In the genomic region with DNA sequence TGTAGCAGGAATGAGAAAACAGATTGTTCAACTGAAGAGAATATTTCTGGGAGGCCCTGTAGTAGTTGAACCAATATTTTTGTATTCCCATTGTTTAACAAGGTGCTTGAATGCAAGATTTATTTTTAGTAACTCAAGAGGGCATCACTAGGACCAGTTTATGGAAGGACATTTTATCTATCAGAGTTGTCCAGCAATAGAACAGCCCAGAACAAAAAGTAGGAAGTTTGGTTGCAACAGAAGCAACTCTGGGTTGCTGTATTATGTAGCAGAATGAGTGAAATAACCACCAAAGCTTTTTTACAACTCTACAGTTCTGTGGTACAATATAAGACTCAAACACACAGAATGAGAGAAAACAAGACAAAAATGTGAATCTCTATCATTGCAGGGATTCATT, we compare ENCODE assay signal across 2 cellular contexts.
TF ChIP-seq lines count a peak whose summit lies in the region.

No MANE protein-coding gene starts in this region.

TF ChIP-seq in SK-N-SH, 30 proteins besides CTCF, POLR2A, EP300 and RAD21 (continued from another document):
- no peak for TF ChIP-seq TEAD4 (IDR thresholded peaks at IDR 0.05; ENCODE audit: borderline replicate concordance, insufficient read depth)
- no peak for TF ChIP-seq POLR2AphosphoS5 (IDR thresholded peaks at IDR 0.05; ENCODE audit: low read depth, low read length)
- TF ChIP-seq, protein P1, sequence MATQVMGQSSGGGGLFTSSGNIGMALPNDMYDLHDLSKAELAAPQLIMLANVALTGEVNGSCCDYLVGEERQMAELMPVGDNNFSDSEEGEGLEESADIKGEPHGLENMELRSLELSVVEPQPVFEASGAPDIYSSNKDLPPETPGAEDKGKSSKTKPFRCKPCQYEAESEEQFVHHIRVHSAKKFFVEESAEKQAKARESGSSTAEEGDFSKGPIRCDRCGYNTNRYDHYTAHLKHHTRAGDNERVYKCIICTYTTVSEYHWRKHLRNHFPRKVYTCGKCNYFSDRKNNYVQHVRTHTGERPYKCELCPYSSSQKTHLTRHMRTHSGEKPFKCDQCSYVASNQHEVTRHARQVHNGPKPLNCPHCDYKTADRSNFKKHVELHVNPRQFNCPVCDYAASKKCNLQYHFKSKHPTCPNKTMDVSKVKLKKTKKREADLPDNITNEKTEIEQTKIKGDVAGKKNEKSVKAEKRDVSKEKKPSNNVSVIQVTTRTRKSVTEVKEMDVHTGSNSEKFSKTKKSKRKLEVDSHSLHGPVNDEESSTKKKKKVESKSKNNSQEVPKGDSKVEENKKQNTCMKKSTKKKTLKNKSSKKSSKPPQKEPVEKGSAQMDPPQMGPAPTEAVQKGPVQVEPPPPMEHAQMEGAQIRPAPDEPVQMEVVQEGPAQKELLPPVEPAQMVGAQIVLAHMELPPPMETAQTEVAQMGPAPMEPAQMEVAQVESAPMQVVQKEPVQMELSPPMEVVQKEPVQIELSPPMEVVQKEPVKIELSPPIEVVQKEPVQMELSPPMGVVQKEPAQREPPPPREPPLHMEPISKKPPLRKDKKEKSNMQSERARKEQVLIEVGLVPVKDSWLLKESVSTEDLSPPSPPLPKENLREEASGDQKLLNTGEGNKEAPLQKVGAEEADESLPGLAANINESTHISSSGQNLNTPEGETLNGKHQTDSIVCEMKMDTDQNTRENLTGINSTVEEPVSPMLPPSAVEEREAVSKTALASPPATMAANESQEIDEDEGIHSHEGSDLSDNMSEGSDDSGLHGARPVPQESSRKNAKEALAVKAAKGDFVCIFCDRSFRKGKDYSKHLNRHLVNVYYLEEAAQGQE (IDR thresholded peaks at IDR 0.05; ENCODE audit: low read depth, low read length): no peak
- TF ChIP-seq, protein P2, sequence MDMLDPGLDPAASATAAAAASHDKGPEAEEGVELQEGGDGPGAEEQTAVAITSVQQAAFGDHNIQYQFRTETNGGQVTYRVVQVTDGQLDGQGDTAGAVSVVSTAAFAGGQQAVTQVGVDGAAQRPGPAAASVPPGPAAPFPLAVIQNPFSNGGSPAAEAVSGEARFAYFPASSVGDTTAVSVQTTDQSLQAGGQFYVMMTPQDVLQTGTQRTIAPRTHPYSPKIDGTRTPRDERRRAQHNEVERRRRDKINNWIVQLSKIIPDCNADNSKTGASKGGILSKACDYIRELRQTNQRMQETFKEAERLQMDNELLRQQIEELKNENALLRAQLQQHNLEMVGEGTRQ (IDR thresholded peaks at IDR 0.05; ENCODE audit: borderline replicate concordance, low read depth, low read length): no peak
- TF ChIP-seq, protein P3, sequence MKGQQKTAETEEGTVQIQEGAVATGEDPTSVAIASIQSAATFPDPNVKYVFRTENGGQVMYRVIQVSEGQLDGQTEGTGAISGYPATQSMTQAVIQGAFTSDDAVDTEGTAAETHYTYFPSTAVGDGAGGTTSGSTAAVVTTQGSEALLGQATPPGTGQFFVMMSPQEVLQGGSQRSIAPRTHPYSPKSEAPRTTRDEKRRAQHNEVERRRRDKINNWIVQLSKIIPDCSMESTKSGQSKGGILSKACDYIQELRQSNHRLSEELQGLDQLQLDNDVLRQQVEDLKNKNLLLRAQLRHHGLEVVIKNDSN (IDR thresholded peaks at IDR 0.05; ENCODE audit: borderline replicate concordance, low read depth): no peak
- TF ChIP-seq, protein P4, sequence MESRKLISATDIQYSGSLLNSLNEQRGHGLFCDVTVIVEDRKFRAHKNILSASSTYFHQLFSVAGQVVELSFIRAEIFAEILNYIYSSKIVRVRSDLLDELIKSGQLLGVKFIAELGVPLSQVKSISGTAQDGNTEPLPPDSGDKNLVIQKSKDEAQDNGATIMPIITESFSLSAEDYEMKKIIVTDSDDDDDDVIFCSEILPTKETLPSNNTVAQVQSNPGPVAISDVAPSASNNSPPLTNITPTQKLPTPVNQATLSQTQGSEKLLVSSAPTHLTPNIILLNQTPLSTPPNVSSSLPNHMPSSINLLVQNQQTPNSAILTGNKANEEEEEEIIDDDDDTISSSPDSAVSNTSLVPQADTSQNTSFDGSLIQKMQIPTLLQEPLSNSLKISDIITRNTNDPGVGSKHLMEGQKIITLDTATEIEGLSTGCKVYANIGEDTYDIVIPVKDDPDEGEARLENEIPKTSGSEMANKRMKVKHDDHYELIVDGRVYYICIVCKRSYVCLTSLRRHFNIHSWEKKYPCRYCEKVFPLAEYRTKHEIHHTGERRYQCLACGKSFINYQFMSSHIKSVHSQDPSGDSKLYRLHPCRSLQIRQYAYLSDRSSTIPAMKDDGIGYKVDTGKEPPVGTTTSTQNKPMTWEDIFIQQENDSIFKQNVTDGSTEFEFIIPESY (IDR thresholded peaks at IDR 0.05; ENCODE audit: borderline replicate concordance, low read depth): no peak

TF ChIP-seq in SK-N-SH treated with all-trans-retinoic acid at 6 μM for 48 hours, 23 proteins besides CTCF, POLR2A, EP300 and RAD21:
- TF ChIP-seq, protein P5, sequence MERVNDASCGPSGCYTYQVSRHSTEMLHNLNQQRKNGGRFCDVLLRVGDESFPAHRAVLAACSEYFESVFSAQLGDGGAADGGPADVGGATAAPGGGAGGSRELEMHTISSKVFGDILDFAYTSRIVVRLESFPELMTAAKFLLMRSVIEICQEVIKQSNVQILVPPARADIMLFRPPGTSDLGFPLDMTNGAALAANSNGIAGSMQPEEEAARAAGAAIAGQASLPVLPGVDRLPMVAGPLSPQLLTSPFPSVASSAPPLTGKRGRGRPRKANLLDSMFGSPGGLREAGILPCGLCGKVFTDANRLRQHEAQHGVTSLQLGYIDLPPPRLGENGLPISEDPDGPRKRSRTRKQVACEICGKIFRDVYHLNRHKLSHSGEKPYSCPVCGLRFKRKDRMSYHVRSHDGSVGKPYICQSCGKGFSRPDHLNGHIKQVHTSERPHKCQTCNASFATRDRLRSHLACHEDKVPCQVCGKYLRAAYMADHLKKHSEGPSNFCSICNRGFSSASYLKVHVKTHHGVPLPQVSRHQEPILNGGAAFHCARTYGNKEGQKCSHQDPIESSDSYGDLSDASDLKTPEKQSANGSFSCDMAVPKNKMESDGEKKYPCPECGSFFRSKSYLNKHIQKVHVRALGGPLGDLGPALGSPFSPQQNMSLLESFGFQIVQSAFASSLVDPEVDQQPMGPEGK (CRISPR knock-in tag; IDR thresholded peaks at IDR 0.05; ENCODE audit: borderline replicate concordance): no peak
- TF ChIP-seq, protein P6, sequence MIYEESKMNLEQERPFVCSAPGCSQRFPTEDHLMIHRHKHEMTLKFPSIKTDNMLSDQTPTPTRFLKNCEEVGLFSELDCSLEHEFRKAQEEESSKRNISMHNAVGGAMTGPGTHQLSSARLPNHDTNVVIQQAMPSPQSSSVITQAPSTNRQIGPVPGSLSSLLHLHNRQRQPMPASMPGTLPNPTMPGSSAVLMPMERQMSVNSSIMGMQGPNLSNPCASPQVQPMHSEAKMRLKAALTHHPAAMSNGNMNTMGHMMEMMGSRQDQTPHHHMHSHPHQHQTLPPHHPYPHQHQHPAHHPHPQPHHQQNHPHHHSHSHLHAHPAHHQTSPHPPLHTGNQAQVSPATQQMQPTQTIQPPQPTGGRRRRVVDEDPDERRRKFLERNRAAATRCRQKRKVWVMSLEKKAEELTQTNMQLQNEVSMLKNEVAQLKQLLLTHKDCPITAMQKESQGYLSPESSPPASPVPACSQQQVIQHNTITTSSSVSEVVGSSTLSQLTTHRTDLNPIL (CRISPR knock-in tag; IDR thresholded peaks at IDR 0.05; ENCODE audit: low read depth): no peak
- TF ChIP-seq TCF4 (CRISPR knock-in tag; IDR thresholded peaks at IDR 0.05; ENCODE audit: borderline replicate concordance): no peak
- TF ChIP-seq ESRRG (CRISPR knock-in tag; IDR thresholded peaks at IDR 0.05): no peak
- TF ChIP-seq ISL1 (CRISPR knock-in tag; IDR thresholded peaks at IDR 0.05): no peak
- no peak for TF ChIP-seq OSR1 (CRISPR knock-in tag; IDR thresholded peaks at IDR 0.05)
- TF ChIP-seq, protein P7, sequence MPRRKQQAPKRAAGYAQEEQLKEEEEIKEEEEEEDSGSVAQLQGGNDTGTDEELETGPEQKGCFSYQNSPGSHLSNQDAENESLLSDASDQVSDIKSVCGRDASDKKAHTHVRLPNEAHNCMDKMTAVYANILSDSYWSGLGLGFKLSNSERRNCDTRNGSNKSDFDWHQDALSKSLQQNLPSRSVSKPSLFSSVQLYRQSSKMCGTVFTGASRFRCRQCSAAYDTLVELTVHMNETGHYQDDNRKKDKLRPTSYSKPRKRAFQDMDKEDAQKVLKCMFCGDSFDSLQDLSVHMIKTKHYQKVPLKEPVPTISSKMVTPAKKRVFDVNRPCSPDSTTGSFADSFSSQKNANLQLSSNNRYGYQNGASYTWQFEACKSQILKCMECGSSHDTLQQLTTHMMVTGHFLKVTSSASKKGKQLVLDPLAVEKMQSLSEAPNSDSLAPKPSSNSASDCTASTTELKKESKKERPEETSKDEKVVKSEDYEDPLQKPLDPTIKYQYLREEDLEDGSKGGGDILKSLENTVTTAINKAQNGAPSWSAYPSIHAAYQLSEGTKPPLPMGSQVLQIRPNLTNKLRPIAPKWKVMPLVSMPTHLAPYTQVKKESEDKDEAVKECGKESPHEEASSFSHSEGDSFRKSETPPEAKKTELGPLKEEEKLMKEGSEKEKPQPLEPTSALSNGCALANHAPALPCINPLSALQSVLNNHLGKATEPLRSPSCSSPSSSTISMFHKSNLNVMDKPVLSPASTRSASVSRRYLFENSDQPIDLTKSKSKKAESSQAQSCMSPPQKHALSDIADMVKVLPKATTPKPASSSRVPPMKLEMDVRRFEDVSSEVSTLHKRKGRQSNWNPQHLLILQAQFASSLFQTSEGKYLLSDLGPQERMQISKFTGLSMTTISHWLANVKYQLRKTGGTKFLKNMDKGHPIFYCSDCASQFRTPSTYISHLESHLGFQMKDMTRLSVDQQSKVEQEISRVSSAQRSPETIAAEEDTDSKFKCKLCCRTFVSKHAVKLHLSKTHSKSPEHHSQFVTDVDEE (CRISPR knock-in tag; IDR thresholded peaks at IDR 0.05): no peak
